In genomic region chr5:145793574-145793973, GRCh38 we compare ENCODE assay signal across 17 cellular contexts. TPM values are rescaled to one million over a fixed set of nuclear protein-coding genes. Genes with fewer than 3 reads are reported as not detected.
A peak's percentile ranks its signal among the peaks of the same experiment; 100 is the strongest.
DNase-seq lines count a peak whose midpoint lies in the region; ATAC-seq and TF ChIP-seq lines count a peak whose summit lies in the region.
"Had no signal": no experiment of that assay in that cellular context is flagged by ENCODE, and none has a peak within 500 bp of the region (broad histone marks: within the 10 kb centered on the region; RNA-seq: fewer than 3 reads in every experiment).

No MANE protein-coding gene starts in this region.

- no peaks in the 10 kb centered on the region; the same call in 1 of the 2 replicates for H4K20me1 ChIP-seq in GM23338 (replicated peaks; ENCODE audit: insufficient read depth)

- H3K4me2 ChIP-seq in GM23338 = no peak overlapping the region

- peaks cover 2% of the 10 kb centered on the region for H3K27me3 Mint-ChIP-seq in activated CD4-positive, alpha-beta T cell treated with anti-CD3 and anti-CD28 coated beads, Interleukin-2, amount 10 ng/mL, durations not matched to agents 24 days and 14 days
- H3K27me3 Mint-ChIP-seq in GM23338 (ENCODE audit: insufficient read depth, low read depth, poor library complexity) = peaks cover 5% of the 10 kb centered on the region
- H3K27me3 Mint-ChIP-seq: CD4-positive, alpha-beta memory T cell had no signal

- H3K4me3 Mint-ChIP-seq in activated CD4-positive, alpha-beta T cell treated with anti-CD3 and anti-CD28 coated beads, Interleukin-2, amount 10 ng/mL, durations not matched to agents 24 days and 14 days = no peak overlapping the region
- H3K4me3 Mint-ChIP-seq in GM23338 = no peak overlapping the region
- H3K4me3 Mint-ChIP-seq: CD4-positive, alpha-beta memory T cell; H9 had no signal

- H3K4me3 ChIP-seq in GM23338 (no peak overlapping the region), subcutaneous abdominal adipose tissue (ENCODE audit: low read depth in 1 of 5, low read length in 5 of 5) (no peak overlapping the region), upper lobe of right lung (no peak overlapping the region)
- H3K4me3 ChIP-seq: GM12878, GM23248 had no signal

- TF ChIP-seq CTCF in GM23338 (conservative IDR thresholded peaks at IDR 0.05; ENCODE audit: low read depth in 2 of 2) = no peak
- no peak for TF ChIP-seq CTCF in upper lobe of right lung (IDR thresholded peaks at IDR 0.05)

- peaks cover 5% of the 10 kb centered on the region for H3K4me1 Mint-ChIP-seq in activated CD4-positive, alpha-beta T cell treated with anti-CD3 and anti-CD28 coated beads, Interleukin-2, amount 10 ng/mL, durations not matched to agents 24 days and 14 days
- H3K4me1 Mint-ChIP-seq in GM23338 = no peaks in the 10 kb centered on the region; the same call in 2 of the 3 replicates
- H3K4me1 Mint-ChIP-seq: CD4-positive, alpha-beta memory T cell had no signal

- no peaks in the 10 kb centered on the region for H3K36me3 Mint-ChIP-seq in activated CD4-positive, alpha-beta T cell treated with anti-CD3 and anti-CD28 coated beads, Interleukin-2, amount 10 ng/mL, durations not matched to agents 24 days and 14 days (ENCODE audit: low read depth)
- no peaks in the 10 kb centered on the region; the same call in 2 of the 3 replicates for H3K36me3 Mint-ChIP-seq in GM23338 (ENCODE audit: low read depth)

- H3K9me2 ChIP-seq in GM23338 (ENCODE audit: insufficient read depth) = no peaks in the 10 kb centered on the region

- no peak overlapping the region for H3K27ac ChIP-seq in GM23338 (ENCODE audit: low read depth)
- H3K27ac ChIP-seq in subcutaneous abdominal adipose tissue (ENCODE audit: low read depth, low read length) = peak overlapping the region; percentile 59
- no peak overlapping the region for H3K27ac ChIP-seq in upper lobe of right lung
- H3K27ac ChIP-seq: GM23248 had no signal

- no peaks in the 10 kb centered on the region for H3F3A ChIP-seq in GM23338 (replicated peaks; ENCODE audit: low read depth)

- no peaks in the 10 kb centered on the region for H3K79me2 ChIP-seq in GM23338 (replicated peaks; ENCODE audit: insufficient read depth)

- TF ChIP-seq EP300 in Ishikawa (IDR thresholded peaks at IDR 0.05; ENCODE audit: borderline replicate concordance) = no peak

- H3K9me3 ChIP-seq in subcutaneous abdominal adipose tissue (ENCODE audit: control insufficient read depth in 5 of 5, low read length in 5 of 5) (no peaks in the 10 kb centered on the region), upper lobe of right lung (no peaks in the 10 kb centered on the region)

- intact Hi-C loops in activated CD4-positive, alpha-beta T cell treated with anti-CD3 and anti-CD28 coated beads, Interleukin-2, amount 10 ng/mL, durations not matched to agents 24 days and 14 days (cut with micrococcal nuclease) = no loop called here
- intact Hi-C loops in upper lobe of right lung (cut with DNase I) = no loop called here

- no peak for TF ChIP-seq RAD21 in Ishikawa (IDR thresholded peaks at IDR 0.05; ENCODE audit: low read depth)

- H3K27ac Mint-ChIP-seq in activated CD4-positive, alpha-beta T cell treated with anti-CD3 and anti-CD28 coated beads, Interleukin-2, amount 10 ng/mL, durations not matched to agents 24 days and 14 days = no peak overlapping the region
- H3K27ac Mint-ChIP-seq in GM23338 = no peak overlapping the region
- H3K27ac Mint-ChIP-seq: CD4-positive, alpha-beta memory T cell had no signal

- H3K4me1 ChIP-seq in GM23338 (ENCODE audit: insufficient read depth) (peaks cover 10% of the 10 kb centered on the region; the same call in 1 of the 2 replicates), subcutaneous abdominal adipose tissue (ENCODE audit: control insufficient read depth in 5 of 5, insufficient read depth in 5 of 5, low read length in 5 of 5) (peaks cover 3 to 28% (median 20%) of the 10 kb centered on the region in 5 donors), upper lobe of right lung (no peaks in the 10 kb centered on the region)

- ATAC-seq in GM23338 (no peak), HG03439 (IDR thresholded peaks at IDR 0.05; ENCODE audit: unreplicated experiment) (no peak), upper lobe of right lung (no peak)
- ATAC-seq: GM12878 had no signal

- no peaks in the 10 kb centered on the region for H3K36me3 ChIP-seq in GM23338 (ENCODE audit: insufficient read depth)
- H3K36me3 ChIP-seq in subcutaneous abdominal adipose tissue (ENCODE audit: control insufficient read depth in 5 of 5, insufficient read depth in 5 of 5, low read length in 5 of 5) = no peaks in the 10 kb centered on the region
- no peaks in the 10 kb centered on the region for H3K36me3 ChIP-seq in upper lobe of right lung

- DNase-seq in activated CD4-positive, alpha-beta T cell treated with anti-CD3 and anti-CD28 coated beads, Interleukin-2, amount 10 ng/mL, durations not matched to agents 24 days and 14 days = peak; percentile 34
- no peak for DNase-seq in activated CD4-positive, alpha-beta T cell treated with anti-CD3 and anti-CD28 coated beads for 1 hour
- DNase-seq in GM23338 (ENCODE audit: low spot score) (no peak), upper lobe of right lung (no peak)
- DNase-seq: 8988T; C1 segment of cervical spinal cord; Calu3; CD4-positive, alpha-beta memory T cell; COR-L47; DMS153; DND-41; GM23248; H9 had no signal

- H2AFZ ChIP-seq in GM23338 = no peak overlapping the region
- H2AFZ ChIP-seq: GM23248 had no signal

- no peak overlapping the region for H3K9ac ChIP-seq in subcutaneous abdominal adipose tissue (ENCODE audit: low read length in 5 of 5)
- H3K9ac ChIP-seq: GM23248 had no signal

- peaks cover 3% of the 10 kb centered on the region for H3K9me3 Mint-ChIP-seq in activated CD4-positive, alpha-beta T cell treated with anti-CD3 and anti-CD28 coated beads, Interleukin-2, amount 10 ng/mL, durations not matched to agents 24 days and 14 days
- no peaks in the 10 kb centered on the region for H3K9me3 Mint-ChIP-seq in GM23338
- H3K9me3 Mint-ChIP-seq: H9 had no signal

- no peaks in the 10 kb centered on the region for H3K27me3 ChIP-seq in GM23338 (ENCODE audit: insufficient read depth)
- no peaks in the 10 kb centered on the region for H3K27me3 ChIP-seq in subcutaneous abdominal adipose tissue (ENCODE audit: control insufficient read depth in 5 of 5, insufficient read depth in 4 of 5, low read length in 5 of 5)
- H3K27me3 ChIP-seq in upper lobe of right lung = no peaks in the 10 kb centered on the region

TF ChIP-seq in GM23338, 12 proteins besides CTCF, POLR2A, EP300 and RAD21:
- peak; percentile 56 for TF ChIP-seq REST (IDR thresholded peaks at IDR 0.05; ENCODE audit: unreplicated experiment)
- TF ChIP-seq EZH2 (IDR thresholded peaks at IDR 0.05; ENCODE audit: low read depth, unreplicated experiment) = no peak

TF ChIP-seq in Ishikawa, 13 proteins besides CTCF, POLR2A, EP300 and RAD21:
- TF ChIP-seq REST (IDR thresholded peaks at IDR 0.05; ENCODE audit: low read depth) (peak; percentile 76), CEBPB (IDR thresholded peaks at IDR 0.05) (no peak), FOXM1 (IDR thresholded peaks at IDR 0.05; ENCODE audit: borderline replicate concordance, low read depth) (no peak)

RNA-seq across cellular contexts. Expression of gene PRELID2, which starts 41.6 kb away (rescaled TPM):
- 3.1 and 3.6 TPM in 2 replicates for total RNA-seq in activated CD4-positive, alpha-beta T cell treated with anti-CD3 and anti-CD28 coated beads, Interleukin-2, amount 10 ng/mL, durations not matched to agents 24 days and 14 days
- 9.8 and 13.1 TPM in 2 replicates for total RNA-seq in GM23338 (2014; rRNA removed; shearing (Covaris generic))
- polyA plus RNA-seq in GM23338 (2016; fragmentation: Nextera tagmentation; extraction: Ambion mirVana) = 7.3 and 9.3 TPM in 2 replicates
- total RNA-seq in upper lobe of right lung = 9.2 TPM
